ENCODE assay signal across 1 cellular context in the genomic region with DNA sequence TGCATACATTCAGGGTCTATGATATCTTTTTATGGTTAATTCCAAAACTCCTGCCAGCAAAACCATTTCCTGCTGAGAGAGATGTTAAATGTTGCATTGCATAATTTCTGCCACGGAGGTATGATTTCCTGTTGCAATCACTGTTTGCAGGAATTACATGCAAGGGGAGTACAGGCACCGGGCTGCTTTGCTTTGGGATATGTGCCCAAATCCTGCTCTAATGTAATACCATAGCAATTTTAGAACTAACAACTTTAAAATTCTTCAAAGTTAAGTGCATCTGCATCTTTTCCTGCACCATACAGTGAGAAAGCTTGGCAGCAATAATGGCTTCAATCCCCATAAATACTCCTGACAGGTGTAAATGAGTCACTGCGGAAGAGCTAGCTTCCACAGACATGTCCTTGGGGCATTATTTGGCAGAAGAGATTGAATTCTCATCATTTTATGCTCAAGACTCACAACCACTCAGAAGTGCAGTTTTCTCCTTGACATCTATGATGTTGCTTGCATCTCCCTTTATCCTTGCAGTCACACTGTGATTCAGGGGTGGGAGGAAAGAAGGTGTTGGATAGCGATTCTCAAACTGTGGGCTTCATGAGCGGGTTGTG.
TF ChIP-seq lines count a peak whose summit lies in the region.

No MANE protein-coding gene starts in this region.

TF ChIP-seq in HCT116, 20 proteins besides CTCF, POLR2A, EP300 and RAD21 (continued from another document):
- peak; percentile 40 for TF ChIP-seq YY1 (IDR thresholded peaks at IDR 0.05; ENCODE audit: extremely low read depth, insufficient replicate concordance, low read depth, low read length)
- 0 out of 2 replicates have a peak, but pooled peaks have one; percentile 51 for TF ChIP-seq SRF (IDR thresholded peaks at IDR 0.05; ENCODE audit: low read depth)
- no peak for TF ChIP-seq EZH2 (IDR thresholded peaks at IDR 0.05)
- peak; percentile 39; the same call in 1 of the 2 replicates for TF ChIP-seq EGR1 (IDR thresholded peaks at IDR 0.05; ENCODE audit: low read depth)
- TF ChIP-seq ZFX (IDR thresholded peaks at IDR 0.05): no peak
- peak; percentile 59 for TF ChIP-seq TCF7L2 (IDR thresholded peaks at IDR 0.05; ENCODE audit: borderline replicate concordance, extremely low read depth, insufficient read depth, insufficient read length)
- TF ChIP-seq SP1 (IDR thresholded peaks at IDR 0.05; ENCODE audit: low read depth): peak; percentile 72; the same call in 1 of the 2 replicates
- TF ChIP-seq CEBPB (IDR thresholded peaks at IDR 0.05; ENCODE audit: low read depth): peak; percentile 99
- peak; percentile 90 for TF ChIP-seq JUND (IDR thresholded peaks at IDR 0.05)
- TF ChIP-seq REST (IDR thresholded peaks at IDR 0.05; ENCODE audit: low read depth): no peak
- peak; percentile 75 for TF ChIP-seq SIN3A (IDR thresholded peaks at IDR 0.05; ENCODE audit: low read depth)
- TF ChIP-seq, protein P1, sequence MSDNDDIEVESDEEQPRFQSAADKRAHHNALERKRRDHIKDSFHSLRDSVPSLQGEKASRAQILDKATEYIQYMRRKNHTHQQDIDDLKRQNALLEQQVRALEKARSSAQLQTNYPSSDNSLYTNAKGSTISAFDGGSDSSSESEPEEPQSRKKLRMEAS (IDR thresholded peaks at IDR 0.05): peak; percentile 64; the same call in 1 of the 2 replicates
- no peak for TF ChIP-seq ZBTB33 (IDR thresholded peaks at IDR 0.05; ENCODE audit: extremely low read depth, insufficient replicate concordance, low read length)
- TF ChIP-seq CBX3 (IDR thresholded peaks at IDR 0.05; ENCODE audit: low read depth): peak; percentile 76; the same call in 1 of the 2 replicates
